Comparison of ENCODE assay signal across 8 cellular contexts in the genomic region with DNA sequence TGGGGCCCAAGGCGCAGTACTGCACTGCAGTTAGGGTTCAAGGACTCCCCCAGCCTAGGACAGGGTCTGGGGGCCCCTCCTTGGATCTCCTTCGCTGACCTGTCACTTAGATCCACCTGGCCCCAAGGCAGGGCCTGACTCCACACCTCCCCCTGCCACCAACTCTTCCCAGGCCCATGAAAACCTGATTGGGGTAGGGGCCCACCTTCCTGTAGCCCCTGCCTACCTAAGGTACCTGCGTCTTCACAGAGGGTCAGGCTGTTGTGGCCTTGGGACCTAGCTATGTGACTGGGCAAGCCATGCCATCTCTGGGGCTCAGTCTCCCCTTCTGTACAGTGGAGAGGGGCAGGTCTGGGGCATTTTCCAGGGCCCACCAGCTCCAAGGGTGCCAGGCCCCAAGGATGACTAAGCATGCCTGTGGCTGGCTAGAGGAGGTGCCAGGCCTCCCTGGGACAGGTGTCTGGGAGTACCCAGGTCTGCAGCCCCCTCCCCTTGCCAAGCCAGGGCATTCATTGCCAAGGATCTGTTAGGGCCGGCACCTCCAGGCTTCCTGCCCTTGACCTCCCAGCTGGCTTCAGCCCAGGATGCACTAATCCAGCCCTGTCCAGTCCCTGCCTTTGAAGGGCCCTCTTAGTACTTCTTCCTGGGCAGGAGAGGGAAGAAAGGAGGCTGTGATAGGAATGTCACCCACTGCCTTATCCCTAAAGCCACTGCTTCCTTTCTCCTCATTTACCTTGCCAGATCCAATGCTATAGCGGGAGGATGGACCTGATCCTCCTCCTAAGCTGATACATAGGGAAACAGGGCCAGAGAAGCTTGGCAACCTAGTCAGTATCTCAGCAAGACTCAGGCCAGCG. TPM values are rescaled to one million over a fixed set of nuclear protein-coding genes. Genes with fewer than 3 reads are reported as not detected.
DNase-seq lines count a peak whose midpoint lies in the region; ATAC-seq and TF ChIP-seq lines count a peak whose summit lies in the region.

No MANE protein-coding gene starts in this region.

- peaks cover 31% of the 10 kb centered on the region for H3K36me3 Mint-ChIP-seq in nephron (ENCODE audit: low read depth)

- no peaks in the 10 kb centered on the region for H3K9me3 ChIP-seq in BLaER1 treated with 17β-estradiol and CSF1 and Interleukin-3, amounts not matched to agents 10 nM and 100 nM (replicated peaks in 1 of 11)
- no peaks in the 10 kb centered on the region for H3K9me3 ChIP-seq in duodenal mucosa (ENCODE audit: control insufficient read depth in 1 of 2, low read length in 2 of 2)

- H3K27ac Mint-ChIP-seq in nephron: peak overlapping the region in 2 of 3 experiments; percentile 54 to 81

- no peaks in the 10 kb centered on the region for H3K27me3 Mint-ChIP-seq in nephron (ENCODE audit: low read depth)

- TF ChIP-seq CTCF in nephron (IDR thresholded peaks at IDR 0.05; ENCODE audit: unreplicated experiment in 3 of 3): no peak
- TF ChIP-seq CTCF in omental fat pad (IDR thresholded peaks at IDR 0.05): no peak

- peaks cover 6% of the 10 kb centered on the region for H3K4me1 Mint-ChIP-seq in nephron

- DNase-seq in NCI-H2029 (lab: John Stamatoyannopoulos, UW): peak; percentile 57
- DNase-seq in RKO (ENCODE audit: low spot score): no peak
- DNase-seq in omental fat pad (ENCODE audit: low spot score): no peak
- no peak for DNase-seq in cerebellar nuclear complex (lab: John Stamatoyannopoulos, UW)
- no peak for DNase-seq in NCI-H2227 (lab: John Stamatoyannopoulos, UW; ENCODE audit: unreplicated experiment)

- no peaks in the 10 kb centered on the region for H3K27me3 ChIP-seq in BLaER1 treated with 17β-estradiol and CSF1 and Interleukin-3, amounts not matched to agents 10 nM and 100 nM
- no peaks in the 10 kb centered on the region for H3K27me3 ChIP-seq in duodenal mucosa (ENCODE audit: control insufficient read depth in 1 of 2, insufficient read depth in 2 of 2, low read length in 2 of 2)

- peak overlapping the region; percentile 63 to 84 (median 74) for H3K4me3 ChIP-seq in BLaER1 treated with 17β-estradiol and CSF1 and Interleukin-3, amounts not matched to agents 10 nM and 100 nM
- peak overlapping the region; percentile 60 to 61 for H3K4me3 ChIP-seq in duodenal mucosa (ENCODE audit: low read depth in 1 of 2, low read length in 2 of 2)

- H4K20me1 ChIP-seq in BLaER1 treated with 17β-estradiol and CSF1 and Interleukin-3, amounts not matched to agents 10 nM and 100 nM: peaks cover 0 to 12% (median 5%) of the 10 kb centered on the region in 11 experiments; a peak in 4 of 22 replicates

- peaks cover 18 to 54% (median 38%) of the 10 kb centered on the region in 10 experiments for H3K4me1 ChIP-seq in BLaER1 treated with 17β-estradiol and CSF1 and Interleukin-3, amounts not matched to agents 10 nM and 100 nM
- H3K4me1 ChIP-seq in duodenal mucosa (ENCODE audit: control insufficient read depth in 1 of 2, insufficient read depth in 2 of 2, low read length in 2 of 2): peaks cover 14 to 19% of the 10 kb centered on the region in 2 donors

- peak overlapping the region; percentile 77 to 90 (median 84) for H3K9ac ChIP-seq in BLaER1 treated with 17β-estradiol and CSF1 and Interleukin-3, amounts not matched to agents 10 nM and 100 nM
- H3K9ac ChIP-seq in duodenal mucosa (ENCODE audit: low read depth in 1 of 2, low read length in 2 of 2): peak overlapping the region; percentile 36 to 54

- peaks cover 23 to 45% (median 36%) of the 10 kb centered on the region in 11 experiments for H3K36me3 ChIP-seq in BLaER1 treated with 17β-estradiol and CSF1 and Interleukin-3, amounts not matched to agents 10 nM and 100 nM
- H3K36me3 ChIP-seq in duodenal mucosa (ENCODE audit: control insufficient read depth in 1 of 2, insufficient read depth in 2 of 2, low read length in 2 of 2): peaks cover 0 to 4% of the 10 kb centered on the region in 2 donors

- H3K9me3 Mint-ChIP-seq in nephron: no peaks in the 10 kb centered on the region

- H3K4me3 Mint-ChIP-seq in nephron: peak overlapping the region; percentile 88 to 89 (median 89)

- H3K27ac ChIP-seq in BLaER1 treated with 17β-estradiol and CSF1 and Interleukin-3, amounts not matched to agents 10 nM and 100 nM: peak overlapping the region; percentile 40 to 91 (median 85); a peak in 21 of 22 replicates
- H3K27ac ChIP-seq in duodenal mucosa (ENCODE audit: low read depth, low read length): no peak overlapping the region

- ATAC-seq in omental fat pad (ENCODE audit: low FRiP score): no peak

- peak overlapping the region; percentile 88 to 100 (median 98) for H3K4me2 ChIP-seq in BLaER1 treated with 17β-estradiol and CSF1 and Interleukin-3, amounts not matched to agents 10 nM and 100 nM

RNA-seq across cellular contexts. Expression of a gene that starts 1.3 kb away (rescaled TPM):
- total RNA-seq in omental fat pad: 10 to 100 TPM; 10.4 to 31.0 (median 14.6) TPM

RNA-seq across cellular contexts. Expression of a gene that starts 57.0 kb away (rescaled TPM):
- total RNA-seq in omental fat pad: 100 to 1,000 TPM in 2 of 4 donors, 10 to 100 TPM in 2; 61.2 to 133 (median 83.8) TPM
